In the genomic region with DNA sequence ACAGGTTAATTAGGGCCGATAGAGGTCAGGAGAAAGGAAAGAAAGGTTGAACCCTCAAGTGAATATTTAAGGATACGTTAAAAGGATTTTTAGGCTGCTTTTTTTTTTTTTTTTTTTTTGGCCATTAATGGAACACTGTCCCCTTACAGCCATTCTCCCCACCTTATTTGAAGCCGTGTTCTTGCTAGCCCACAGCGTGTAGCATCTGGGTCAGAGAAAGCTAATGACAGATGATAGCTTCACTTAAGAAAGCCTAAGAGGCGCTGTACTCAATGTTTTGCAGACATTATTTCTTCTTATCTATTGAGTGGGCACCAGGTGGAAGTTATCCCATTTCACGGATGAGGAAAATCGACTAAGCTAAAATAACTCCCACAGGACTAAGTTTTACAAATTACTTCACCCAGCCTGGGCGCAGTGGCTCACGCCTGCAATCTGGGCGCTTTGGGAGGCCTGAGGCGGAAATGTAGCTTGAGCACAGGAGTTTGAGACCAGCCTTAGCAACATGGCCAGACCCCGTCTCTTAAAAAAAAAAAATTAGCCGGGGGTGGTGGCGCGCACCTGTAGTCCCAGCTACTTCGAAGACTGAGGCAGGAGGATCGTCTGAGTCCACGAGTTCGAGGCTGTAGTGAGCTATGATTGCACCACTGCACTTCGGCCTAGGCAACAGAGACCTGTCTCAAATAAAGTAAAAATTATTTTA, we compare ENCODE assay signal across 8 cellular contexts. TPM values are rescaled to one million over a fixed set of nuclear protein-coding genes. Genes with fewer than 3 reads are reported as not detected.
DNase-seq lines count a peak whose midpoint lies in the region; ATAC-seq and TF ChIP-seq lines count a peak whose summit lies in the region.

No MANE protein-coding gene starts in this region.

- H3K9me3 ChIP-seq in adipocyte (ENCODE audit: control insufficient read depth, low read length), result no peaks in the 10 kb centered on the region
- no peaks in the 10 kb centered on the region for H3K9me3 ChIP-seq in liver (ENCODE audit: control insufficient read depth in 4 of 4, low read length in 3 of 4)
- no peaks in the 10 kb centered on the region for H3K9me3 ChIP-seq in upper lobe of right lung
- no peaks in the 10 kb centered on the region for H3K9me3 ChIP-seq in HAP-1

- H3K27me3 Mint-ChIP-seq in activated naive CD4-positive, alpha-beta T cell treated with anti-CD3 and anti-CD28 coated beads, Interleukin-2, amount 50 U/mL, for 24 hours, result no peaks in the 10 kb centered on the region

- H3K4me1 ChIP-seq in adipocyte (ENCODE audit: control insufficient read depth, insufficient read depth, low read length) (peaks cover 44% of the 10 kb centered on the region), liver (ENCODE audit: control insufficient read depth in 4 of 4, insufficient read depth in 4 of 4, low read length in 3 of 4) (peaks cover 1 to 23% (median 14%) of the 10 kb centered on the region in 4 donors), upper lobe of right lung (no peaks in the 10 kb centered on the region), HAP-1 (peaks cover 33% of the 10 kb centered on the region)

- in situ Hi-C loops in HAP-1 (cut with MboI; ENCODE audit: low sequenced_read_pairs), result no loop called here

- H3K27ac Mint-ChIP-seq in activated naive CD4-positive, alpha-beta T cell treated with anti-CD3 and anti-CD28 coated beads, Interleukin-2, amount 50 U/mL, for 24 hours, result peak overlapping the region; percentile 86

- DNase-seq in activated naive CD4-positive, alpha-beta T cell treated with anti-CD3 and anti-CD28 coated beads, Interleukin-2, amount 50 U/mL, for 16 hours, result no peak
- DNase-seq in adipocyte (ENCODE audit: low read depth) (no peak), upper lobe of right lung (no peak), HAP-1 (ENCODE audit: low spot score in 2 of 2) (no peak)

- H3K9me3 Mint-ChIP-seq in activated naive CD4-positive, alpha-beta T cell treated with anti-CD3 and anti-CD28 coated beads, Interleukin-2, amount 50 U/mL, for 24 hours, result no peaks in the 10 kb centered on the region

- 81% methylated on average over 20 of the region's 20 CpGs for WGBS in liver

- peak overlapping the region; percentile 89 for H3K4me3 ChIP-seq in adipocyte (ENCODE audit: low read length)
- peak overlapping the region in 2 of 3 donors; percentile 77 to 96 for H3K4me3 ChIP-seq in liver (ENCODE audit: low read depth in 1 of 3, low read length in 3 of 3)
- peak overlapping the region; percentile 84 for H3K4me3 ChIP-seq in upper lobe of right lung
- H3K4me3 ChIP-seq in HAP-1, result no peak overlapping the region

- H3K27me3 ChIP-seq in adipocyte (replicated peaks; ENCODE audit: control insufficient read depth, insufficient read depth, low read length), result no peaks in the 10 kb centered on the region
- H3K27me3 ChIP-seq in liver (ENCODE audit: control insufficient read depth in 4 of 4, insufficient read depth in 4 of 4, low read length in 3 of 4), result no peaks in the 10 kb centered on the region
- H3K27me3 ChIP-seq in upper lobe of right lung, result no peaks in the 10 kb centered on the region
- no peaks in the 10 kb centered on the region for H3K27me3 ChIP-seq in HAP-1 (ENCODE audit: low read depth)

- intact Hi-C loops in upper lobe of right lung (cut with DNase I), result no loop called here

- ATAC-seq in upper lobe of right lung, result no peak
- ATAC-seq in GM21390 (IDR thresholded peaks at IDR 0.05; ENCODE audit: unreplicated experiment), result no peak
- no peak for ATAC-seq in GM21381 (IDR thresholded peaks at IDR 0.05; ENCODE audit: unreplicated experiment)

- TF ChIP-seq CTCF in liver (IDR thresholded peaks at IDR 0.05; ENCODE audit: low read depth, low read length, missing input control), result no peak
- TF ChIP-seq CTCF in upper lobe of right lung (IDR thresholded peaks at IDR 0.05), result no peak

- peaks cover 3% of the 10 kb centered on the region for H3K36me3 ChIP-seq in adipocyte (ENCODE audit: control insufficient read depth, insufficient read depth, low read length, severe bottlenecking)
- H3K36me3 ChIP-seq in liver (ENCODE audit: control insufficient read depth in 4 of 4, insufficient read depth in 3 of 4, low read depth in 1 of 4, low read length in 3 of 4), result peaks cover 0 to under 1% (median 0%) of the 10 kb centered on the region in 4 donors
- peaks cover 4% of the 10 kb centered on the region for H3K36me3 ChIP-seq in upper lobe of right lung
- peaks cover 7% of the 10 kb centered on the region for H3K36me3 ChIP-seq in HAP-1 (replicated peaks)

- H3K4me1 Mint-ChIP-seq in activated naive CD4-positive, alpha-beta T cell treated with anti-CD3 and anti-CD28 coated beads, Interleukin-2, amount 50 U/mL, for 24 hours, result peaks cover 7% of the 10 kb centered on the region

- no peak for TF ChIP-seq RAD21 in liver (IDR thresholded peaks at IDR 0.05)

- H3K27ac ChIP-seq in liver (ENCODE audit: low read depth in 1 of 2, low read length in 2 of 2), result peak overlapping the region; percentile 77 to 83
- peak overlapping the region; percentile 95 for H3K27ac ChIP-seq in upper lobe of right lung

- H3K4me3 Mint-ChIP-seq in activated naive CD4-positive, alpha-beta T cell treated with anti-CD3 and anti-CD28 coated beads, Interleukin-2, amount 50 U/mL, for 24 hours, result peak overlapping the region; percentile 95

- H3K9ac ChIP-seq in adipocyte (ENCODE audit: low read length) (peak overlapping the region; percentile 93), liver (ENCODE audit: low read depth in 1 of 2, low read length in 2 of 2) (peak overlapping the region in 1 of 2 donors; percentile 78)

- H3K36me3 Mint-ChIP-seq in activated naive CD4-positive, alpha-beta T cell treated with anti-CD3 and anti-CD28 coated beads, Interleukin-2, amount 50 U/mL, for 24 hours, result peaks cover 2% of the 10 kb centered on the region

TF ChIP-seq in liver, 16 proteins besides CTCF, POLR2A, EP300 and RAD21:
- TF ChIP-seq, protein P1, sequence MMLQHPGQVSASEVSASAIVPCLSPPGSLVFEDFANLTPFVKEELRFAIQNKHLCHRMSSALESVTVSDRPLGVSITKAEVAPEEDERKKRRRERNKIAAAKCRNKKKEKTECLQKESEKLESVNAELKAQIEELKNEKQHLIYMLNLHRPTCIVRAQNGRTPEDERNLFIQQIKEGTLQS (IDR thresholded peaks at IDR 0.05), result no peak
- TF ChIP-seq, protein P2, sequence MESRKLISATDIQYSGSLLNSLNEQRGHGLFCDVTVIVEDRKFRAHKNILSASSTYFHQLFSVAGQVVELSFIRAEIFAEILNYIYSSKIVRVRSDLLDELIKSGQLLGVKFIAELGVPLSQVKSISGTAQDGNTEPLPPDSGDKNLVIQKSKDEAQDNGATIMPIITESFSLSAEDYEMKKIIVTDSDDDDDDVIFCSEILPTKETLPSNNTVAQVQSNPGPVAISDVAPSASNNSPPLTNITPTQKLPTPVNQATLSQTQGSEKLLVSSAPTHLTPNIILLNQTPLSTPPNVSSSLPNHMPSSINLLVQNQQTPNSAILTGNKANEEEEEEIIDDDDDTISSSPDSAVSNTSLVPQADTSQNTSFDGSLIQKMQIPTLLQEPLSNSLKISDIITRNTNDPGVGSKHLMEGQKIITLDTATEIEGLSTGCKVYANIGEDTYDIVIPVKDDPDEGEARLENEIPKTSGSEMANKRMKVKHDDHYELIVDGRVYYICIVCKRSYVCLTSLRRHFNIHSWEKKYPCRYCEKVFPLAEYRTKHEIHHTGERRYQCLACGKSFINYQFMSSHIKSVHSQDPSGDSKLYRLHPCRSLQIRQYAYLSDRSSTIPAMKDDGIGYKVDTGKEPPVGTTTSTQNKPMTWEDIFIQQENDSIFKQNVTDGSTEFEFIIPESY (IDR thresholded peaks at IDR 0.05), result no peak
- no peak for TF ChIP-seq FOXA2 (IDR thresholded peaks at IDR 0.05)
- no peak for TF ChIP-seq FOXA1 (IDR thresholded peaks at IDR 0.05)
- no peak for TF ChIP-seq NR2F2 (IDR thresholded peaks at IDR 0.05)
- no peak for TF ChIP-seq YY1 (IDR thresholded peaks at IDR 0.05)
- TF ChIP-seq, protein P3, sequence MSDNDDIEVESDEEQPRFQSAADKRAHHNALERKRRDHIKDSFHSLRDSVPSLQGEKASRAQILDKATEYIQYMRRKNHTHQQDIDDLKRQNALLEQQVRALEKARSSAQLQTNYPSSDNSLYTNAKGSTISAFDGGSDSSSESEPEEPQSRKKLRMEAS (IDR thresholded peaks at IDR 0.05), result no peak
- TF ChIP-seq, protein P4, sequence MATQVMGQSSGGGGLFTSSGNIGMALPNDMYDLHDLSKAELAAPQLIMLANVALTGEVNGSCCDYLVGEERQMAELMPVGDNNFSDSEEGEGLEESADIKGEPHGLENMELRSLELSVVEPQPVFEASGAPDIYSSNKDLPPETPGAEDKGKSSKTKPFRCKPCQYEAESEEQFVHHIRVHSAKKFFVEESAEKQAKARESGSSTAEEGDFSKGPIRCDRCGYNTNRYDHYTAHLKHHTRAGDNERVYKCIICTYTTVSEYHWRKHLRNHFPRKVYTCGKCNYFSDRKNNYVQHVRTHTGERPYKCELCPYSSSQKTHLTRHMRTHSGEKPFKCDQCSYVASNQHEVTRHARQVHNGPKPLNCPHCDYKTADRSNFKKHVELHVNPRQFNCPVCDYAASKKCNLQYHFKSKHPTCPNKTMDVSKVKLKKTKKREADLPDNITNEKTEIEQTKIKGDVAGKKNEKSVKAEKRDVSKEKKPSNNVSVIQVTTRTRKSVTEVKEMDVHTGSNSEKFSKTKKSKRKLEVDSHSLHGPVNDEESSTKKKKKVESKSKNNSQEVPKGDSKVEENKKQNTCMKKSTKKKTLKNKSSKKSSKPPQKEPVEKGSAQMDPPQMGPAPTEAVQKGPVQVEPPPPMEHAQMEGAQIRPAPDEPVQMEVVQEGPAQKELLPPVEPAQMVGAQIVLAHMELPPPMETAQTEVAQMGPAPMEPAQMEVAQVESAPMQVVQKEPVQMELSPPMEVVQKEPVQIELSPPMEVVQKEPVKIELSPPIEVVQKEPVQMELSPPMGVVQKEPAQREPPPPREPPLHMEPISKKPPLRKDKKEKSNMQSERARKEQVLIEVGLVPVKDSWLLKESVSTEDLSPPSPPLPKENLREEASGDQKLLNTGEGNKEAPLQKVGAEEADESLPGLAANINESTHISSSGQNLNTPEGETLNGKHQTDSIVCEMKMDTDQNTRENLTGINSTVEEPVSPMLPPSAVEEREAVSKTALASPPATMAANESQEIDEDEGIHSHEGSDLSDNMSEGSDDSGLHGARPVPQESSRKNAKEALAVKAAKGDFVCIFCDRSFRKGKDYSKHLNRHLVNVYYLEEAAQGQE (IDR thresholded peaks at IDR 0.05), result no peak
- TF ChIP-seq EGR1 (IDR thresholded peaks at IDR 0.05; ENCODE audit: low read depth in 2 of 2), result no peak
- no peak for TF ChIP-seq SP1 (IDR thresholded peaks at IDR 0.05)
- TF ChIP-seq GABPA (IDR thresholded peaks at IDR 0.05 in 1 of 2, conservative IDR thresholded peaks at IDR 0.05 in 1 of 2), result no peak
TF ChIP-seq in liver: peak in this region for 0.

RNA-seq across cellular contexts. Expression of a gene that starts 1.0 kb away (rescaled TPM):
- 10 to 100 TPM in 1 of 2 donors, 1 to 10 TPM in 1; 9.4 to 14.0 TPM for total RNA-seq in liver
- 1 to 10 TPM; 3.2 to 5.2 TPM for polyA plus RNA-seq in liver
- 18.9 TPM for total RNA-seq in upper lobe of right lung

RNA-seq across cellular contexts. Expression of a gene that starts 52.0 kb away (rescaled TPM):
- total RNA-seq in liver, result 10 to 100 TPM in 1 of 2 donors, 1 to 10 TPM in 1; 7.7 to 11.3 TPM
- polyA plus RNA-seq in liver, result 1 to 10 TPM; 2.3 to 3.5 TPM
- total RNA-seq in upper lobe of right lung, result 23.2 TPM
